Comparison of ENCODE assay signal across 17 cellular contexts in the genomic region with DNA sequence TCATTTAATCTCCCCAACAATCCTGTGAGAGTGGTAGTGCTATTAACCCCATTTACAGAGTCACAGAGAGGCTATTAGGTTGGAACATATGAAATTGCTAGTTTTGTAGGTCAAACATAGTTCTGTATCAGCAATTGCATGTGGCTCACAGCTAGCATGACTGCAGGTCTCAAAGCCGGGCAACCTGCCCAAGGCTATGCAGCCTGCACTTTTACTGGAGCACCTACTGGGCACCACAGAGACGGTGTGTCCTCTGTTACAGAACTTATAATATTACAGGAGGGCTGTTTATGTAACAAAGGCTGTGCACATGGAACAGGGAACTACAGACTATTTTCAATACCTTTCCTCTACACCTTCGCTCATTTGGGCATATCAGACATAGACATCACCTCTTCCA.
DNase-seq lines count a peak whose midpoint lies in the region; ATAC-seq, FAIRE-seq and TF ChIP-seq lines count a peak whose summit lies in the region.
"Had no signal": no experiment of that assay in that cellular context is flagged by ENCODE, and none has a peak within 500 bp of the region (broad histone marks: within the 10 kb centered on the region; RNA-seq: fewer than 3 reads in every experiment).

No MANE protein-coding gene starts in this region.

- TF ChIP-seq POLR2A in adrenal gland (IDR thresholded peaks at IDR 0.05) = no peak

- no peak for TF ChIP-seq CTCF in adrenal gland (IDR thresholded peaks at IDR 0.05)
- no peak for TF ChIP-seq CTCF in kidney (IDR thresholded peaks at IDR 0.05; ENCODE audit: borderline replicate concordance, extremely low read depth, insufficient read depth)

- peak; percentile 68 for DNase-seq in left ventricle myocardium superior
- no peak for DNase-seq in right cardiac atrium
- DNase-seq in adrenal gland = peak; percentile 29 to 71 (median 48)
- DNase-seq in kidney = peak; percentile 18
- DNase-seq in HCEC 1CT = no peak
- DNase-seq: BE2C; CD4-positive, alpha-beta memory T cell; DMS79; H7 had no signal

- H3K27ac ChIP-seq in right cardiac atrium (ENCODE audit: low read length) (no peak overlapping the region), adrenal gland (no peak overlapping the region), kidney (ENCODE audit: low read depth in 2 of 2, low read length in 2 of 2) (no peak overlapping the region)
- H3K27ac ChIP-seq: C4-2B, HL-60 had no signal

- FAIRE-seq in kidney (lab: Jason Lieb, UNC) = no peak
- FAIRE-seq: A204.1, G401.6, GM12891 had no signal

- H3K36me3 ChIP-seq in adrenal gland (replicated peaks in 1 of 2) = no peaks in the 10 kb centered on the region
- no peaks in the 10 kb centered on the region for H3K36me3 ChIP-seq in kidney (ENCODE audit: control insufficient read depth in 1 of 2, insufficient read depth in 2 of 2, low read length in 2 of 2)
- H3K36me3 ChIP-seq: BE2C had no signal

- H3K4me1 ChIP-seq in right cardiac atrium (ENCODE audit: control insufficient read depth, insufficient read depth, low read length) (peaks cover 3% of the 10 kb centered on the region), adrenal gland (replicated peaks in 1 of 2) (peaks cover 0 to 4% of the 10 kb centered on the region in 2 donors), kidney (ENCODE audit: control insufficient read depth in 1 of 2, insufficient read depth in 1 of 2, low read depth in 1 of 2, low read length in 2 of 2) (no peaks in the 10 kb centered on the region)
- H3K4me1 ChIP-seq: BE2C had no signal

- H3K27me3 ChIP-seq in right cardiac atrium (ENCODE audit: control insufficient read depth, insufficient read depth) = no peaks in the 10 kb centered on the region
- H3K27me3 ChIP-seq in adrenal gland = no peaks in the 10 kb centered on the region
- H3K27me3 ChIP-seq: BE2C had no signal

- intact Hi-C loops in left ventricle myocardium superior (cut with micrococcal nuclease) (no loop called here), right cardiac atrium (cut with DNase I) (no loop called here), adrenal gland (cut with DNase I) (no loop called here), kidney (cut with DNase I) (no loop called here)

- no peak overlapping the region for H3K9ac ChIP-seq in kidney (ENCODE audit: low read length in 2 of 2)

- H3K9me3 ChIP-seq in right cardiac atrium (ENCODE audit: control insufficient read depth, low read length) = no peaks in the 10 kb centered on the region
- H3K9me3 ChIP-seq in adrenal gland (replicated peaks in 1 of 3) = no peaks in the 10 kb centered on the region
- no peaks in the 10 kb centered on the region for H3K9me3 ChIP-seq in kidney (ENCODE audit: control insufficient read depth in 1 of 2, low read length in 2 of 2)
- H3K9me3 ChIP-seq: BE2C had no signal

- H3K4me3 ChIP-seq in right cardiac atrium (ENCODE audit: low read length) (no peak overlapping the region), adrenal gland (no peak overlapping the region), kidney (ENCODE audit: low read length in 2 of 2) (no peak overlapping the region)
- H3K4me3 ChIP-seq: GM23338 had no signal

- 94% methylated on average over 3 of the region's 3 CpGs for WGBS in right cardiac atrium
- 48 to 67% (median 60%) methylated on average over 3 of the region's 3 CpGs for WGBS in adrenal gland, 4 donors

- ATAC-seq in left ventricle myocardium superior (peak; percentile 65), right cardiac atrium (no peak), HG03025 (IDR thresholded peaks at IDR 0.05; ENCODE audit: low FRiP score, unreplicated experiment) (no peak), HG02759 (IDR thresholded peaks at IDR 0.05; ENCODE audit: unreplicated experiment) (no peak)
- ATAC-seq: GM23338 had no signal

Comparison
In these comparisons a context has a peak if more than half of its experiments do, and no peak if none do; other contexts are left out.
1. DNase-seq: peak in left ventricle myocardium superior (single experiment), adrenal gland (7 of 7) and kidney (single experiment); none in right cardiac atrium (0 of 3) and HCEC 1CT (single experiment).